Comparison of ENCODE assay signal across 8 cellular contexts in genomic region chr5:139755892-139756671, GRCh38. TPM values are rescaled to one million over a fixed set of nuclear protein-coding genes. Genes with fewer than 3 reads are reported as not detected.
DNase-seq lines count a peak whose midpoint lies in the region; ATAC-seq and TF ChIP-seq lines count a peak whose summit lies in the region.

No MANE protein-coding gene starts in this region.

- no peaks in the 10 kb centered on the region for H3K9me3 Mint-ChIP-seq in activated T-cell treated with anti-CD3 and anti-CD28 coated beads, Interleukin-2, amount 50 U/mL, for 4 hours
- no peaks in the 10 kb centered on the region for H3K9me3 Mint-ChIP-seq in stimulated activated memory B cell treated with anti-CD40 and anti-IgM and Interleukin-4, amounts not matched to agents 10 μg/mL and 1 μg/mL and 100 μg/mL, for 72 hours

- H3K9me2 ChIP-seq in OCI-LY7 (ENCODE audit: insufficient read depth, low read length), result no peaks in the 10 kb centered on the region

- peak overlapping the region; percentile 4 for H3K4me3 Mint-ChIP-seq in activated T-cell treated with anti-CD3 and anti-CD28 coated beads, Interleukin-2, amount 50 U/mL, for 4 hours
- H3K4me3 Mint-ChIP-seq in stimulated activated memory B cell treated with anti-CD40 and anti-IgM and Interleukin-4, amounts not matched to agents 10 μg/mL and 1 μg/mL and 100 μg/mL, for 72 hours, result peak overlapping the region; percentile 78

- no peaks in the 10 kb centered on the region for H3K36me3 ChIP-seq in OCI-LY7 (ENCODE audit: insufficient read depth, low read length)

- no peak overlapping the region for H2AFZ ChIP-seq in OCI-LY7 (ENCODE audit: low read length)

- peaks cover 19% of the 10 kb centered on the region for H3K4me1 Mint-ChIP-seq in activated T-cell treated with anti-CD3 and anti-CD28 coated beads, Interleukin-2, amount 50 U/mL, for 4 hours (ENCODE audit: low read depth)
- H3K4me1 Mint-ChIP-seq in stimulated activated memory B cell treated with anti-CD40 and anti-IgM and Interleukin-4, amounts not matched to agents 10 μg/mL and 1 μg/mL and 100 μg/mL, for 72 hours, result peaks cover 47% of the 10 kb centered on the region

- peak in 1 of 2 donors; percentile 29 for ATAC-seq in activated T-cell treated with anti-CD3 and anti-CD28 coated beads, Interleukin-2, amount 50 U/mL, for 4 hours
- ATAC-seq in right cardiac atrium (no peak), foreskin keratinocyte (no peak)
- ATAC-seq in stimulated activated memory B cell treated with anti-CD40 and anti-IgM and Interleukin-4, amounts not matched to agents 10 μg/mL and 1 μg/mL and 100 μg/mL, for 72 hours, result peak; percentile 69

- peaks cover 31% of the 10 kb centered on the region for H3K4me1 ChIP-seq in OCI-LY7 (ENCODE audit: insufficient read depth, low read length, poor library complexity, severe bottlenecking)
- no peaks in the 10 kb centered on the region for H3K4me1 ChIP-seq in right cardiac atrium (ENCODE audit: control insufficient read depth, insufficient read depth, low read length)
- H3K4me1 ChIP-seq in foreskin keratinocyte, result no peaks in the 10 kb centered on the region

- H3K9me3 ChIP-seq in OCI-LY7 (ENCODE audit: low read length) (no peaks in the 10 kb centered on the region), right cardiac atrium (ENCODE audit: control insufficient read depth, low read length) (no peaks in the 10 kb centered on the region)

- no peak for TF ChIP-seq CTCF in OCI-LY7 (conservative IDR thresholded peaks at IDR 0.05; ENCODE audit: low read length)
- no peak for TF ChIP-seq CTCF in foreskin keratinocyte (conservative IDR thresholded peaks at IDR 0.05)

- BruUV-seq in OCI-LY7 (replicated peaks; lab: Mats Ljungman, UMichigan), result no TSS peak

- H3K27ac ChIP-seq in OCI-LY7 (ENCODE audit: low read depth, low read length, poor library complexity, severe bottlenecking), result no peak overlapping the region
- no peak overlapping the region for H3K27ac ChIP-seq in right cardiac atrium (ENCODE audit: low read length)
- no peak overlapping the region for H3K27ac ChIP-seq in foreskin keratinocyte

- H3K4me3 ChIP-seq in OCI-LY7 (ENCODE audit: low read depth, low read length, poor library complexity, severe bottlenecking), result no peak overlapping the region
- peak overlapping the region; percentile 42 for H3K4me3 ChIP-seq in right cardiac atrium (ENCODE audit: low read length)

- WGBS in right cardiac atrium, result 14% methylated on average over 52 of the region's 52 CpGs

- CTCF ChIA-PET in OCI-LY7 (lab: Charles Lee; ENCODE audit: unreplicated experiment), result no interaction called here

- H3K4me2 ChIP-seq in OCI-LY7 (ENCODE audit: low read length), result peak overlapping the region; percentile 53; the same call in 1 of the 2 replicates

- DNase-seq in activated T-cell treated with anti-CD3 and anti-CD28 coated beads, Interleukin-2, amount 50 U/mL, for 4 hours, result no peak
- no peak for DNase-seq in activated T-cell treated with anti-CD3 and anti-CD28 coated beads, Interleukin-2, amount 50 U/mL, for 1 hour
- DNase-seq in OCI-LY7 (ENCODE audit: low spot score), result no peak
- DNase-seq in right cardiac atrium, result no peak
- no peak for DNase-seq in EL
- DNase-seq in SKM-1 (lab: John Stamatoyannopoulos, UW; ENCODE audit: unreplicated experiment), result no peak
- no peak for DNase-seq in foreskin keratinocyte

- H3K36me3 Mint-ChIP-seq in activated T-cell treated with anti-CD3 and anti-CD28 coated beads, Interleukin-2, amount 50 U/mL, for 4 hours (ENCODE audit: insufficient read depth), result no peaks in the 10 kb centered on the region
- no peaks in the 10 kb centered on the region for H3K36me3 Mint-ChIP-seq in stimulated activated memory B cell treated with anti-CD40 and anti-IgM and Interleukin-4, amounts not matched to agents 10 μg/mL and 1 μg/mL and 100 μg/mL, for 72 hours

- H3K27ac Mint-ChIP-seq in stimulated activated memory B cell treated with anti-CD40 and anti-IgM and Interleukin-4, amounts not matched to agents 10 μg/mL and 1 μg/mL and 100 μg/mL, for 72 hours, result peak overlapping the region; percentile 8

- H4K20me1 ChIP-seq in OCI-LY7 (ENCODE audit: insufficient read depth, low read length), result no peaks in the 10 kb centered on the region

- no peaks in the 10 kb centered on the region for H3K27me3 ChIP-seq in right cardiac atrium (ENCODE audit: control insufficient read depth, insufficient read depth)
- H3K27me3 ChIP-seq in foreskin keratinocyte, result peaks cover 80% of the 10 kb centered on the region

- intact Hi-C loops in OCI-LY7 (cut with micrococcal nuclease; ENCODE audit: unreplicated experiment), result no loop called here
- intact Hi-C loops in right cardiac atrium (cut with DNase I), result no loop called here

- H3K27me3 Mint-ChIP-seq in activated T-cell treated with anti-CD3 and anti-CD28 coated beads, Interleukin-2, amount 50 U/mL, for 4 hours (ENCODE audit: low read depth), result peaks cover 19% of the 10 kb centered on the region
- H3K27me3 Mint-ChIP-seq in stimulated activated memory B cell treated with anti-CD40 and anti-IgM and Interleukin-4, amounts not matched to agents 10 μg/mL and 1 μg/mL and 100 μg/mL, for 72 hours, result no peaks in the 10 kb centered on the region

- POLR2A ChIA-PET in OCI-LY7 (lab: Charles Lee), result interaction anchor here (1.5 kb wide), 1 partner anchor 10 kb away, joined by 3 read pairs; no protein-coding TSS in a partner anchor

- H3K79me2 ChIP-seq in OCI-LY7 (ENCODE audit: insufficient read depth, low read depth, low read length), result no peaks in the 10 kb centered on the region

RNA-seq across cellular contexts. Expression of gene PSD2, which starts 39.5 kb away (rescaled TPM):
- not detected for total RNA-seq in activated T-cell treated with anti-CD3 and anti-CD28 coated beads, Interleukin-2, amount 50 U/mL, for 4 hours
- 0.08 and 0.13 TPM in 2 replicates for total RNA-seq in OCI-LY7 (2014; rRNA removed; shearing (Covaris generic))
- total RNA-seq in OCI-LY7 (2022) (0.11 and 0.15 TPM in 2 replicates), right cardiac atrium (under 1 TPM in 2 of 4 donors, not detected in 2; 0.06 to 0.11 TPM), foreskin keratinocyte (not detected in 2 replicates)
- polyA plus RNA-seq in right cardiac atrium (0.02 TPM), foreskin keratinocyte (not detected in 2 replicates)
